In genomic region chr14:99605299-99605961, GRCh38 we compare ENCODE assay signal across 8 cellular contexts. TPM values are rescaled to one million over a fixed set of nuclear protein-coding genes. Genes with fewer than 3 reads are reported as not detected.
DNase-seq lines count a peak whose midpoint lies in the region; ATAC-seq and TF ChIP-seq lines count a peak whose summit lies in the region.

No MANE protein-coding gene starts in this region.

- TF ChIP-seq CTCF in AG09309 (IDR thresholded peaks at IDR 0.05; ENCODE audit: control insufficient read depth, insufficient read depth, low read depth, low read length, missing control alignments): no peak
- TF ChIP-seq CTCF in GM20000 (IDR thresholded peaks at IDR 0.05; ENCODE audit: extremely low read depth, missing control alignments): no peak
- TF ChIP-seq CTCF in ascending aorta (IDR thresholded peaks at IDR 0.05): no peak

- no peaks in the 10 kb centered on the region for H3K27me3 ChIP-seq in ascending aorta
- no peaks in the 10 kb centered on the region for H3K27me3 ChIP-seq in skeletal muscle satellite cell (ENCODE audit: control insufficient read depth, insufficient read depth, low read length)

- peak overlapping the region; percentile 78 for H3K9ac ChIP-seq in skeletal muscle satellite cell (ENCODE audit: low read depth, low read length)

- ATAC-seq in HG02763 (IDR thresholded peaks at IDR 0.05; ENCODE audit: unreplicated experiment): no peak

- DNase-seq in AG09309 (ENCODE audit: low read depth): no peak
- peak; percentile 83 for DNase-seq in GM20000 (ENCODE audit: low spot score)
- peak; percentile 32 for DNase-seq in NCI-H1436 treated with DMSO at 0.1 percent for 48 hours (lab: John Stamatoyannopoulos, UW)
- DNase-seq in T-helper 9 cell: peak; percentile 71
- peak in 1 of 2 donors; percentile 77 for DNase-seq in ascending aorta (ENCODE audit: low spot score in 2 of 2)
- peak in 30 of 51 donors; percentile 22 to 71 (median 44) for DNase-seq in hypothalamus (lab: John Stamatoyannopoulos, UW)

- H3K36me3 ChIP-seq in ascending aorta (no peaks in the 10 kb centered on the region), skeletal muscle satellite cell (ENCODE audit: insufficient read depth, low read length) (no peaks in the 10 kb centered on the region)

- peak overlapping the region; percentile 91 for H3K4me3 ChIP-seq in AG09309 (ENCODE audit: control insufficient read depth, low read depth, low read length)
- peak overlapping the region; percentile 78 to 81 for H3K4me3 ChIP-seq in ascending aorta
- H3K4me3 ChIP-seq in skeletal muscle satellite cell (ENCODE audit: low read length): peak overlapping the region; percentile 79

- peak overlapping the region; percentile 83 for H3K4me2 ChIP-seq in skeletal muscle satellite cell (ENCODE audit: low read length)

- peak overlapping the region; percentile 77 to 81 for H3K27ac ChIP-seq in ascending aorta

- intact Hi-C loops in ascending aorta (cut with DNase I): loop anchor here (1.0 to 10.0 kb wide), 4 partner anchors 42 to 769 kb away; partner anchors contain the start of genes CYP46A1, EML1 and WDR25

- H3K9me3 ChIP-seq in ascending aorta: no peaks in the 10 kb centered on the region
- H3K9me3 ChIP-seq in skeletal muscle satellite cell (replicated peaks; ENCODE audit: low read length): no peaks in the 10 kb centered on the region

- H3K4me1 ChIP-seq in ascending aorta: peaks cover 4 to 8% of the 10 kb centered on the region in 2 donors
- H3K4me1 ChIP-seq in skeletal muscle satellite cell (ENCODE audit: control insufficient read depth, insufficient read depth, low read length): peaks cover 26% of the 10 kb centered on the region

RNA-seq across cellular contexts. Expression of gene CCDC85C, which starts 1.4 kb away (rescaled TPM):
- 0.64 TPM for total RNA-seq in ascending aorta
- total RNA-seq in skeletal muscle satellite cell (2012; rRNA removed): under 0.01 and 0.87 TPM in 2 replicates

RNA-seq across cellular contexts. Expression of gene HHIPL1, which starts 39.5 kb away (rescaled TPM):
- total RNA-seq in ascending aorta: 11.9 TPM
- total RNA-seq in skeletal muscle satellite cell (2012; rRNA removed): 0.44 and 1.3 TPM in 2 replicates
